In the genomic region with DNA sequence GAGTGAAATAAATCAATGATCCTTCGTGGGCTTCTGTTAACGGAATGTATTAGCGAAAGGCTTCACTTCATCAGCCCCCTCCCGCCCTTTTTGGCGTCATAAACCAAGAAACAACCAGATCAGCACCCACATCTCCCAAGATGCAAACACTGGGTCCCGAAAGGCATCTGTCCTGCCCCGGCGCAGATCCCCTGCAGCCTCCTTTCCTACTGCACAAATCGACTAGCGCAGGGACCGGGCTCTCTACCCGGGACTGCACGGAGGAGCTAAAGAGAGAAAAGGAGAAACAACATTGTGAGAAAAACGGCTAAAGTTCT, we compare ENCODE assay signal across 8 cellular contexts. TPM values are rescaled to one million over a fixed set of nuclear protein-coding genes. Genes with fewer than 3 reads are reported as not detected.
A peak's percentile ranks its signal among the peaks of the same experiment; 100 is the strongest.
DNase-seq lines count a peak whose midpoint lies in the region; ATAC-seq and TF ChIP-seq lines count a peak whose summit lies in the region.

No MANE protein-coding gene starts in this region.

- peak overlapping the region; percentile 53 for H3K27ac ChIP-seq in HCT116 (ENCODE audit: low read depth, low read length)
- peak overlapping the region; percentile 64 for H3K27ac ChIP-seq in OCI-LY7 (ENCODE audit: low read depth, low read length, poor library complexity, severe bottlenecking)
- H3K27ac ChIP-seq in osteoblast (ENCODE audit: low read depth, low read length), result peak overlapping the region; percentile 78

- H2AFZ ChIP-seq in HCT116 (ENCODE audit: low read depth, low read length, poor library complexity, severe bottlenecking) (no peak overlapping the region), OCI-LY7 (ENCODE audit: low read length) (peak overlapping the region; percentile 86), osteoblast (ENCODE audit: low read length) (peak overlapping the region; percentile 100)

- RAD21 ChIA-PET in HCT116 (lab: Charles Lee; ENCODE audit: low non-redundant PET in 1 of 2, low total read pairs in 2 of 2, uncharacterized antibody in 2 of 2, unreplicated experiment in 2 of 2), result interaction anchor here in 1 of 2 experiments (0.7 to 0.8 kb wide), 2 partner anchors 14 to 44 kb away, joined by 3 read pairs; no protein-coding TSS in a partner anchor

- H3K9me3 ChIP-seq in HCT116 (ENCODE audit: control insufficient read depth in 1 of 2, insufficient read depth in 1 of 2, low read depth in 1 of 2, low read length in 2 of 2) (no peaks in the 10 kb centered on the region), OCI-LY7 (ENCODE audit: low read length) (no peaks in the 10 kb centered on the region), osteoblast (ENCODE audit: low read depth, low read length) (no peaks in the 10 kb centered on the region)

- no peaks in the 10 kb centered on the region for H3K9me2 ChIP-seq in HCT116 (ENCODE audit: insufficient read depth)
- H3K9me2 ChIP-seq in OCI-LY7 (ENCODE audit: insufficient read depth, low read length), result no peaks in the 10 kb centered on the region

- H4K20me1 ChIP-seq in HCT116 (ENCODE audit: insufficient read depth) (no peaks in the 10 kb centered on the region), OCI-LY7 (ENCODE audit: insufficient read depth, low read length) (peaks cover 10% of the 10 kb centered on the region; the same call in 1 of the 2 replicates), osteoblast (ENCODE audit: insufficient read depth, low read length) (no peaks in the 10 kb centered on the region)

- peak; percentile 32 for ATAC-seq in HCT116
- peak; percentile 9 for ATAC-seq in esophagus mucosa

- no peak for DNase-seq in GM12865 (ENCODE audit: low read depth)
- no peak for DNase-seq in HCT116 (ENCODE audit: low read depth, low spot score)
- no peak for DNase-seq in OCI-LY7 (ENCODE audit: low spot score)
- no peak for DNase-seq in osteoblast (ENCODE audit: insufficient read length, low spot score, missing footprints)
- DNase-seq in DMS153 (lab: John Stamatoyannopoulos, UW), result no peak
- DNase-seq in activated CD8-positive, alpha-beta memory T cell treated with anti-CD3 and anti-CD28 coated beads for 24 hours, result no peak
- DNase-seq in SIG-M5 treated with dmso at 0.1 percent for 504 hours (lab: John Stamatoyannopoulos, UW; ENCODE audit: unreplicated experiment), result no peak

- TF ChIP-seq CTCF in GM12865 (IDR thresholded peaks at IDR 0.05; ENCODE audit: insufficient read depth, low read depth, low read length, missing control alignments) (no peak), HCT116 (IDR thresholded peaks at IDR 0.05 in 2 of 3, conservative IDR thresholded peaks at IDR 0.05 in 1 of 3; ENCODE audit: borderline replicate concordance in 1 of 3, insufficient read depth in 1 of 3, low read depth in 2 of 3, low read length in 2 of 3) (no peak), OCI-LY7 (conservative IDR thresholded peaks at IDR 0.05; ENCODE audit: low read length) (no peak), osteoblast (IDR thresholded peaks at IDR 0.05; ENCODE audit: extremely low read depth, low read depth, low read length) (no peak)

- POLR2A ChIA-PET in HCT116 (lab: Charles Lee) (interaction anchor here (0.7 to 1.6 kb wide), 17 partner anchors 9 to 146 kb away, joined by 3 to 23 read pairs (median 4); no protein-coding TSS in a partner anchor), OCI-LY7 (lab: Charles Lee) (interaction anchor here (0.6 to 3.5 kb wide), 16 partner anchors 9 to 1203 kb away, joined by 3 to 18 read pairs (median 3); a partner anchor contains a TSS)

- H3K4me3 ChIP-seq in GM12865 (ENCODE audit: low read depth, low read length) (peak overlapping the region; percentile 78), HCT116 (replicated peaks in 1 of 2; ENCODE audit: low read depth in 1 of 2, low read length in 2 of 2) (peak overlapping the region; percentile 66 to 95), OCI-LY7 (ENCODE audit: low read depth, low read length, poor library complexity, severe bottlenecking) (peak overlapping the region; percentile 75), osteoblast (ENCODE audit: insufficient read depth, low read length) (peak overlapping the region; percentile 97)

- TF ChIP-seq RAD21 in HCT116 (IDR thresholded peaks at IDR 0.05; ENCODE audit: low read depth), result no peak

- CTCF ChIA-PET in HCT116 (lab: Charles Lee) (interaction anchor here (0.6 to 1.0 kb wide), 5 partner anchors 13 to 103 kb away, joined by 3 to 9 read pairs (median 4); no protein-coding TSS in a partner anchor), OCI-LY7 (lab: Charles Lee; ENCODE audit: unreplicated experiment) (interaction anchor here (0.5 to 0.7 kb wide), 6 partner anchors 14 to 844 kb away, joined by 3 to 10 read pairs (median 4); no protein-coding TSS in a partner anchor)

- H3K36me3 ChIP-seq in HCT116 (ENCODE audit: control insufficient read depth in 1 of 2, insufficient read depth in 2 of 2, low read length in 2 of 2) (no peaks in the 10 kb centered on the region; a peak in 1 of 4 replicates), OCI-LY7 (ENCODE audit: insufficient read depth, low read length) (peaks cover 12% of the 10 kb centered on the region), osteoblast (ENCODE audit: insufficient read depth, low read length) (no peaks in the 10 kb centered on the region)

- intact Hi-C loops in HCT116 (cut with micrococcal nuclease), result loop anchor here (1.0 kb wide), 1 partner anchor 13 kb away; no protein-coding TSS in a partner anchor
- intact Hi-C loops in OCI-LY7 (cut with micrococcal nuclease; ENCODE audit: unreplicated experiment), result loop anchor here (5.0 to 10.0 kb wide), 3 partner anchors 155 to 530 kb away; a partner anchor contains a TSS

- no peaks in the 10 kb centered on the region for H3K27me3 ChIP-seq in HCT116 (ENCODE audit: insufficient read depth, low read length)
- no peaks in the 10 kb centered on the region for H3K27me3 ChIP-seq in osteoblast (ENCODE audit: insufficient read depth, low read length)

- TSS peak; percentile 93 for BruUV-seq in HCT116 (replicated peaks; lab: Mats Ljungman, UMichigan)
- BruUV-seq in OCI-LY7 (replicated peaks; lab: Mats Ljungman, UMichigan), result TSS peak; percentile 97

- TF ChIP-seq POLR2A in HCT116 (IDR thresholded peaks at IDR 0.05; ENCODE audit: borderline replicate concordance, extremely low read depth, insufficient read depth, insufficient read length), result no peak

- H3K4me1 ChIP-seq in HCT116 (ENCODE audit: control insufficient read depth in 1 of 2, insufficient read depth in 2 of 2, low read length in 2 of 2), result peaks cover 7 to 21% of the 10 kb centered on the region in 2 experiments; a peak in 3 of 4 replicates
- peaks cover 18% of the 10 kb centered on the region for H3K4me1 ChIP-seq in OCI-LY7 (ENCODE audit: insufficient read depth, low read length, poor library complexity, severe bottlenecking)
- H3K4me1 ChIP-seq in osteoblast (ENCODE audit: insufficient read depth, low read length), result peaks cover 14% of the 10 kb centered on the region

- H3K9ac ChIP-seq in HCT116 (ENCODE audit: low read length), result peak overlapping the region; percentile 84

- H3K79me2 ChIP-seq in HCT116 (ENCODE audit: insufficient read depth, low read length) (peaks cover 46% of the 10 kb centered on the region), OCI-LY7 (ENCODE audit: insufficient read depth, low read depth, low read length) (peaks cover 39% of the 10 kb centered on the region), osteoblast (ENCODE audit: insufficient read depth, low read length) (no peaks in the 10 kb centered on the region)

- H3K4me2 ChIP-seq in HCT116 (ENCODE audit: low read length) (peak overlapping the region; percentile 80), OCI-LY7 (ENCODE audit: low read length) (peak overlapping the region; percentile 87), osteoblast (ENCODE audit: insufficient read depth, low read length) (peak overlapping the region; percentile 88)

TF ChIP-seq in HCT116, 20 proteins besides CTCF, POLR2A, EP300 and RAD21:
- TF ChIP-seq, protein P1, sequence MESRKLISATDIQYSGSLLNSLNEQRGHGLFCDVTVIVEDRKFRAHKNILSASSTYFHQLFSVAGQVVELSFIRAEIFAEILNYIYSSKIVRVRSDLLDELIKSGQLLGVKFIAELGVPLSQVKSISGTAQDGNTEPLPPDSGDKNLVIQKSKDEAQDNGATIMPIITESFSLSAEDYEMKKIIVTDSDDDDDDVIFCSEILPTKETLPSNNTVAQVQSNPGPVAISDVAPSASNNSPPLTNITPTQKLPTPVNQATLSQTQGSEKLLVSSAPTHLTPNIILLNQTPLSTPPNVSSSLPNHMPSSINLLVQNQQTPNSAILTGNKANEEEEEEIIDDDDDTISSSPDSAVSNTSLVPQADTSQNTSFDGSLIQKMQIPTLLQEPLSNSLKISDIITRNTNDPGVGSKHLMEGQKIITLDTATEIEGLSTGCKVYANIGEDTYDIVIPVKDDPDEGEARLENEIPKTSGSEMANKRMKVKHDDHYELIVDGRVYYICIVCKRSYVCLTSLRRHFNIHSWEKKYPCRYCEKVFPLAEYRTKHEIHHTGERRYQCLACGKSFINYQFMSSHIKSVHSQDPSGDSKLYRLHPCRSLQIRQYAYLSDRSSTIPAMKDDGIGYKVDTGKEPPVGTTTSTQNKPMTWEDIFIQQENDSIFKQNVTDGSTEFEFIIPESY (IDR thresholded peaks at IDR 0.05; ENCODE audit: extremely low read depth, insufficient replicate concordance, low read length), result no peak
- TF ChIP-seq SRF (IDR thresholded peaks at IDR 0.05; ENCODE audit: low read depth) (no peak), ELF1 (IDR thresholded peaks at IDR 0.05; ENCODE audit: borderline replicate concordance, low read depth) (no peak), ZFX (IDR thresholded peaks at IDR 0.05) (no peak), TCF7L2 (IDR thresholded peaks at IDR 0.05; ENCODE audit: borderline replicate concordance, extremely low read depth, insufficient read depth, insufficient read length) (no peak), EZH2phosphoT487 (IDR thresholded peaks at IDR 0.05; ENCODE audit: borderline replicate concordance) (no peak)
- TF ChIP-seq, protein P2, sequence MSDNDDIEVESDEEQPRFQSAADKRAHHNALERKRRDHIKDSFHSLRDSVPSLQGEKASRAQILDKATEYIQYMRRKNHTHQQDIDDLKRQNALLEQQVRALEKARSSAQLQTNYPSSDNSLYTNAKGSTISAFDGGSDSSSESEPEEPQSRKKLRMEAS (IDR thresholded peaks at IDR 0.05), result no peak

RNA-seq across cellular contexts. Expression of a gene that starts 0.6 kb away (rescaled TPM):
- total RNA-seq in HCT116 (2021; ENCODE audit: unreplicated experiment) (20.8 TPM), OCI-LY7 (2022) (35.5 and 41.3 TPM in 2 replicates), esophagus mucosa (68.7 TPM), osteoblast (16.2 and 16.3 TPM in 2 replicates)
- 3.7 and 4.7 TPM in 2 replicates for polyA plus RNA-seq in HCT116 (2012)
- 46.1 and 66.2 TPM in 2 replicates for total RNA-seq in OCI-LY7 (2014; rRNA removed; shearing (Covaris generic))
